Comparison of ENCODE assay signal across 8 cellular contexts in genomic region chr2:189661148-189661956, GRCh38. TPM values are rescaled to one million over a fixed set of nuclear protein-coding genes. Genes with fewer than 3 reads are reported as not detected.
A peak's percentile ranks its signal among the peaks of the same experiment; 100 is the strongest.
DNase-seq lines count a peak whose midpoint lies in the region; ATAC-seq and TF ChIP-seq lines count a peak whose summit lies in the region.

ASNSD1 (plus strand) TSS chr2:189661459; CDS start chr2:189666133, 4,674 bp downstream.

- H3K27ac ChIP-seq in ascending aorta (peak within 1 kb of the TSS; percentile 81 to 85), right cardiac atrium (ENCODE audit: low read length) (peak within 1 kb of the TSS; percentile 84), vagina (peak within 1 kb of the TSS; percentile 91)

- H3K4me3 ChIP-seq in ascending aorta (peak within 1 kb of the TSS; percentile 75 to 96), right cardiac atrium (ENCODE audit: low read length) (peak within 1 kb of the TSS; percentile 82), vagina (peak within 1 kb of the TSS; percentile 70 to 91)

- H3K36me3 ChIP-seq in ascending aorta: peaks cover 0 to 6% of the 10 kb centered on the region in 2 donors
- H3K36me3 ChIP-seq in vagina: no peaks in the 10 kb centered on the region

- peak; percentile 99 for DNase-seq in NCI-H1694 treated with DMSO at 0.1 percent for 48 hours (lab: John Stamatoyannopoulos, UW)
- peak; percentile 96 to 100 (median 99) for DNase-seq in T-helper 2 cell
- peak; percentile 98 to 100 for DNase-seq in ascending aorta (ENCODE audit: low spot score in 2 of 2)
- peak; percentile 100 for DNase-seq in right cardiac atrium
- DNase-seq in pulmonary artery endothelial cell (ENCODE audit: low read depth, low spot score): peak; percentile 99
- peak; percentile 98 to 99 for DNase-seq in vagina (ENCODE audit: extremely low spot score in 2 of 2)

- H3K9me3 ChIP-seq in ascending aorta: no peaks in the 10 kb centered on the region
- no peaks in the 10 kb centered on the region for H3K9me3 ChIP-seq in right cardiac atrium (ENCODE audit: control insufficient read depth, low read length)
- H3K9me3 ChIP-seq in vagina: no peaks in the 10 kb centered on the region

- TF ChIP-seq POLR2A in vagina (IDR thresholded peaks at IDR 0.05): peak in 1 of 2 donors; percentile 79

- TF ChIP-seq CTCF in ascending aorta (IDR thresholded peaks at IDR 0.05): peak; percentile 95 to 98 (median 96)
- peak; percentile 87 to 99 (median 96) for TF ChIP-seq CTCF in vagina (IDR thresholded peaks at IDR 0.05)

- ATAC-seq in GM18498 (IDR thresholded peaks at IDR 0.05; ENCODE audit: unreplicated experiment): peak; percentile 96
- peak; percentile 98 for ATAC-seq in HG02938 (IDR thresholded peaks at IDR 0.05; ENCODE audit: unreplicated experiment)
- peak; percentile 97 for ATAC-seq in right cardiac atrium

- H3K4me1 ChIP-seq in ascending aorta (peaks cover 4 to 33% of the 10 kb centered on the region in 2 donors), right cardiac atrium (ENCODE audit: control insufficient read depth, insufficient read depth, low read length) (peaks cover 2% of the 10 kb centered on the region), vagina (peaks cover 25% of the 10 kb centered on the region)

- WGBS in right cardiac atrium: under 1% methylated on average over 46 of the region's 46 CpGs

- H3K27me3 ChIP-seq in ascending aorta (no peaks in the 10 kb centered on the region), right cardiac atrium (ENCODE audit: control insufficient read depth, insufficient read depth) (no peaks in the 10 kb centered on the region), vagina (no peaks in the 10 kb centered on the region)

- intact Hi-C loops in ascending aorta (cut with DNase I) (loop anchor here (1.0 to 2.0 kb wide), 3 partner anchors 13 to 123 kb away; partner anchors contain the start of genes ANKAR, ORMDL1 and PMS1), right cardiac atrium (cut with DNase I) (loop anchor here in 3 of 4 donors (5.0 kb wide), 1 partner anchor 36 kb away; no protein-coding TSS in a partner anchor), vagina (cut with DNase I) (loop anchor here (5.0 kb wide), 1 partner anchor 36 kb away; no protein-coding TSS in a partner anchor)

RNA-seq across cellular contexts. Expression of gene ASNSD1, which starts in this region (rescaled TPM):
- 18.1 TPM for total RNA-seq in ascending aorta
- total RNA-seq in right cardiac atrium: 10 to 100 TPM; 29.9 to 38.7 (median 31.7) TPM
- 36.1 TPM for polyA plus RNA-seq in right cardiac atrium
- 70.8 and 71.1 TPM in 2 replicates for total RNA-seq in pulmonary artery endothelial cell
- total RNA-seq in vagina: 44.7 TPM

Comparison
In these comparisons a context has a peak if more than half of its experiments do, and no peak if none do; other contexts are left out.
1. Peak in every context shown above with its lines: DNase-seq, ATAC-seq, H3K4me3 ChIP-seq and H3K27ac ChIP-seq.